8 cellular contexts compared by ENCODE assay signal in genomic region chr4:37685211-37685725, GRCh38. TPM values are rescaled to one million over a fixed set of nuclear protein-coding genes. Genes with fewer than 3 reads are reported as not detected.
A peak's percentile ranks its signal among the peaks of the same experiment; 100 is the strongest.
DNase-seq lines count a peak whose midpoint lies in the region; ATAC-seq and TF ChIP-seq lines count a peak whose summit lies in the region.

No MANE protein-coding gene starts in this region.

- DNase-seq in G401 (ENCODE audit: low spot score) (peak; percentile 52), MM.1S (peak; percentile 51), right cardiac atrium (no peak), NCI-H1930 (lab: John Stamatoyannopoulos, UW) (no peak), HuH-7 (ENCODE audit: low spot score) (no peak)
- peak; percentile 79 for DNase-seq in activated effector memory CD4-positive, alpha-beta T cell treated with anti-CD3 and anti-CD28 coated beads, Interleukin-2, amount 50 U/mL, for 16 hours

- H3K27me3 ChIP-seq in MM.1S (replicated peaks; ENCODE audit: insufficient read depth, low read length), result no peaks in the 10 kb centered on the region
- no peaks in the 10 kb centered on the region for H3K27me3 ChIP-seq in right cardiac atrium (ENCODE audit: control insufficient read depth, insufficient read depth)
- H3K27me3 ChIP-seq in skeletal muscle satellite cell (ENCODE audit: control insufficient read depth, insufficient read depth, low read length), result no peaks in the 10 kb centered on the region

- in situ Hi-C loops in G401 (cut with HindIII; ENCODE audit: low sequenced_read_pairs), result no loop called here

- 3% methylated on average over 10 of the region's 10 CpGs for WGBS in right cardiac atrium

- H4K20me1 ChIP-seq in MM.1S (ENCODE audit: insufficient read depth, low read length), result no peaks in the 10 kb centered on the region

- H3K9me3 ChIP-seq in MM.1S (replicated peaks; ENCODE audit: insufficient read depth, low read length), result no peaks in the 10 kb centered on the region
- no peaks in the 10 kb centered on the region for H3K9me3 ChIP-seq in right cardiac atrium (ENCODE audit: control insufficient read depth, low read length)
- no peaks in the 10 kb centered on the region for H3K9me3 ChIP-seq in skeletal muscle satellite cell (replicated peaks; ENCODE audit: low read length)

- peak overlapping the region; percentile 88 for H3K4me2 ChIP-seq in MM.1S (ENCODE audit: low read depth, low read length)
- H3K4me2 ChIP-seq in skeletal muscle satellite cell (ENCODE audit: low read length), result peak overlapping the region; percentile 82

- peaks cover 22% of the 10 kb centered on the region for H3F3A ChIP-seq in MM.1S (ENCODE audit: insufficient read depth, low read length)

- H3K9me2 ChIP-seq in MM.1S (replicated peaks; ENCODE audit: insufficient read depth, low read length), result no peaks in the 10 kb centered on the region

- H3K79me2 ChIP-seq in MM.1S (ENCODE audit: low read length), result peaks cover 50% of the 10 kb centered on the region

- H3K27ac ChIP-seq in MM.1S (ENCODE audit: low read length), result peak overlapping the region; percentile 73
- H3K27ac ChIP-seq in right cardiac atrium (ENCODE audit: low read length), result peak overlapping the region; percentile 95

- peaks cover 27% of the 10 kb centered on the region for H3K4me1 ChIP-seq in MM.1S (ENCODE audit: low read length)
- H3K4me1 ChIP-seq in right cardiac atrium (ENCODE audit: control insufficient read depth, insufficient read depth, low read length), result peaks cover 2% of the 10 kb centered on the region
- peaks cover 17% of the 10 kb centered on the region for H3K4me1 ChIP-seq in skeletal muscle satellite cell (ENCODE audit: control insufficient read depth, insufficient read depth, low read length)

- H2AFZ ChIP-seq in MM.1S (ENCODE audit: low read length), result peak overlapping the region; percentile 46

- intact Hi-C loops in right cardiac atrium (cut with DNase I), result loop anchor here in 2 of 4 donors (5.0 to 10.0 kb wide), 2 partner anchors 60 to 78 kb away; no protein-coding TSS in a partner anchor

- TF ChIP-seq CTCF in MM.1S (IDR thresholded peaks at IDR 0.05; ENCODE audit: low read length), result no peak

- no peak for ATAC-seq in right cardiac atrium
- ATAC-seq in HG02884 (IDR thresholded peaks at IDR 0.05; ENCODE audit: unreplicated experiment), result no peak

- H3K36me3 ChIP-seq in MM.1S (replicated peaks; ENCODE audit: insufficient read depth, low read length), result no peaks in the 10 kb centered on the region
- H3K36me3 ChIP-seq in skeletal muscle satellite cell (ENCODE audit: insufficient read depth, low read length), result no peaks in the 10 kb centered on the region

- H3K9ac ChIP-seq in MM.1S (ENCODE audit: low read length) (peak overlapping the region; percentile 98), skeletal muscle satellite cell (ENCODE audit: low read depth, low read length) (peak overlapping the region; percentile 97)

- H3K4me3 ChIP-seq in MM.1S (ENCODE audit: low read length), result peak overlapping the region; percentile 95
- peak overlapping the region; percentile 85 for H3K4me3 ChIP-seq in right cardiac atrium (ENCODE audit: low read length)
- peak overlapping the region; percentile 97 for H3K4me3 ChIP-seq in skeletal muscle satellite cell (ENCODE audit: low read length)

RNA-seq across cellular contexts. Expression of gene RELL1, which starts 0.9 kb away (rescaled TPM):
- 14.3 and 34.0 TPM in 2 replicates for total RNA-seq in G401 (2014; rRNA removed; shearing (Covaris generic))
- total RNA-seq in right cardiac atrium, result 10 to 100 TPM; 14.4 to 31.1 (median 21.9) TPM
- 2.1 TPM for polyA plus RNA-seq in right cardiac atrium
- 39.8 and 43.2 TPM in 2 replicates for total RNA-seq in skeletal muscle satellite cell (2012; rRNA removed)

Comparison
In these comparisons a context has a peak if more than half of its experiments do, and no peak if none do; other contexts are left out.
1. DNase-seq: peak in G401 (single experiment), MM.1S (single experiment) and activated effector memory CD4-positive, alpha-beta T cell treated with anti-CD3 and anti-CD28 coated beads, Interleukin-2, amount 50 U/mL, for 16 hours (single experiment); none in right cardiac atrium (0 of 3), NCI-H1930 (0 of 2) and HuH-7 (single experiment).
2. Peak in every context shown above with its lines, with median percentiles within 50 percentile points of each other: H3K4me3 ChIP-seq.